Comparison of ENCODE assay signal across 16 cellular contexts in genomic region chr14:69118313-69118712, GRCh38. TPM values are rescaled to one million over a fixed set of nuclear protein-coding genes. Genes with fewer than 3 reads are reported as not detected.
DNase-seq lines count a peak whose midpoint lies in the region; ATAC-seq, FAIRE-seq and TF ChIP-seq lines count a peak whose summit lies in the region.
"Had no signal": no experiment of that assay in that cellular context is flagged by ENCODE, and none has a peak within 500 bp of the region (broad histone marks: within the 10 kb centered on the region; RNA-seq: fewer than 3 reads in every experiment).

No MANE protein-coding gene starts in this region.

- no peak overlapping the region for H2AFZ ChIP-seq in K562 (ENCODE audit: low read depth, low read length)

- H3K9ac ChIP-seq in K562 (ENCODE audit: insufficient read depth in 1 of 2, low read depth in 2 of 2, low read length in 2 of 2), result no peak overlapping the region

- H3K79me2 ChIP-seq in K562 (ENCODE audit: control insufficient read depth, insufficient read depth, low read length), result no peaks in the 10 kb centered on the region

- TF ChIP-seq POLR2A in K562 (conservative IDR thresholded peaks at IDR 0.05) (no peak), gastrocnemius medialis (IDR thresholded peaks at IDR 0.05) (no peak)

- no peaks in the 10 kb centered on the region for H3K9me3 ChIP-seq in K562 (replicated peaks; ENCODE audit: control insufficient read depth, insufficient read depth, low read depth, low read length)
- no peaks in the 10 kb centered on the region for H3K9me3 ChIP-seq in gastrocnemius medialis

- H3K36me3 Mint-ChIP-seq in activated T-cell treated with anti-CD3 and anti-CD28 coated beads, Interleukin-2, amount 50 U/mL, for 24 hours (ENCODE audit: low read depth), result peaks cover 89% of the 10 kb centered on the region
- H3K36me3 Mint-ChIP-seq in activated T-cell treated with anti-CD3 and anti-CD28 coated beads, Interleukin-2, amount 50 U/mL, for 4 hours (ENCODE audit: insufficient read depth), result peaks cover 47% of the 10 kb centered on the region
- H3K36me3 Mint-ChIP-seq in stimulated activated naive CD8-positive, alpha-beta T cell treated with anti-CD3 and anti-CD28 coated beads, Interleukin-15, Interleukin-2, amounts not matched to agents 100 ng/mL and 50 ng/mL, for 24 hours (ENCODE audit: low read depth), result peaks cover 66% of the 10 kb centered on the region

- no peak overlapping the region for H3K4me2 ChIP-seq in K562 (ENCODE audit: insufficient read depth, low read length)

- no peak for DNase-seq in activated T-cell treated with anti-CD3 and anti-CD28 coated beads, Interleukin-2, amount 50 U/mL, for 24 hours
- no peak for DNase-seq in activated T-cell treated with anti-CD3 and anti-CD28 coated beads, Interleukin-2, amount 50 U/mL, for 4 hours
- no peak for DNase-seq in stimulated activated naive CD8-positive, alpha-beta T cell treated with anti-CD3 and anti-CD28 coated beads, Interleukin-15, amount 100 ng/mL, for 72 hours
- no peak for DNase-seq in K562 (ENCODE audit: extremely low read depth in 1 of 4, low spot score in 3 of 4)
- DNase-seq in gastrocnemius medialis, result no peak
- DNase-seq in brain microvascular endothelial cell, result no peak
- DNase-seq: DMS79 treated with DMSO at 0.1 percent for 48 hours, GOT3, KG1, MV-4-11, NCI-H1694 treated with DMSO at 0.1 percent for 48 hours had no signal

- H3K9me3 Mint-ChIP-seq in activated T-cell treated with anti-CD3 and anti-CD28 coated beads, Interleukin-2, amount 50 U/mL, for 24 hours, result no peaks in the 10 kb centered on the region
- H3K9me3 Mint-ChIP-seq in activated T-cell treated with anti-CD3 and anti-CD28 coated beads, Interleukin-2, amount 50 U/mL, for 4 hours, result no peaks in the 10 kb centered on the region
- no peaks in the 10 kb centered on the region for H3K9me3 Mint-ChIP-seq in stimulated activated naive CD8-positive, alpha-beta T cell treated with anti-CD3 and anti-CD28 coated beads, Interleukin-15, Interleukin-2, amounts not matched to agents 100 ng/mL and 50 ng/mL, for 24 hours
- no peaks in the 10 kb centered on the region for H3K9me3 Mint-ChIP-seq in stimulated activated naive CD8-positive, alpha-beta T cell treated with anti-CD3 and anti-CD28 coated beads, Interleukin-15, amount 100 ng/mL, for 72 hours

- in situ Hi-C loops in K562 (cut with MboI) (no loop called here), gastrocnemius medialis (cut with MboI; ENCODE audit: low sequenced_read_pairs in 4 of 4) (no loop called here), brain microvascular endothelial cell (cut with HindIII; ENCODE audit: low pct_ligation_motif_present, low sequenced_read_pairs) (no loop called here)

- intact Hi-C loops in K562 (cut with micrococcal nuclease), result no loop called here
- intact Hi-C loops in gastrocnemius medialis (cut with DNase I; ENCODE audit: low total_unique reads), result no loop called here

- 100% methylated on average over 1 of the region's 1 CpG for WGBS in K562 (ENCODE audit: insufficient coverage, low coverage, missing lambda C conversion rate)

- FAIRE-seq in K562 (lab: Jason Lieb, UNC), result no peak
- FAIRE-seq: RCC 7860 had no signal

- peaks cover 46% of the 10 kb centered on the region; the same call in 2 of the 3 replicates for H3K36me3 ChIP-seq in K562 (ENCODE audit: control insufficient read depth, insufficient read depth, low read length)
- H3K36me3 ChIP-seq in gastrocnemius medialis, result peaks cover 0 to 42% of the 10 kb centered on the region in 2 donors
- peaks cover 22% of the 10 kb centered on the region for H3K36me3 ChIP-seq in brain microvascular endothelial cell (replicated peaks)

- H3K4me1 ChIP-seq in K562 (replicated peaks in 1 of 2; ENCODE audit: control insufficient read depth in 2 of 2, insufficient read depth in 2 of 2, low read length in 2 of 2) (no peaks in the 10 kb centered on the region), gastrocnemius medialis (peaks cover 0 to 6% of the 10 kb centered on the region in 2 donors)

- BruUV-seq in K562 (replicated peaks; lab: Mats Ljungman, UMichigan), result no TSS peak

- no peaks in the 10 kb centered on the region for H3K9me1 ChIP-seq in K562 (ENCODE audit: control insufficient read depth, insufficient read depth, low read length)

- peaks cover 47% of the 10 kb centered on the region for H3K4me1 Mint-ChIP-seq in activated T-cell treated with anti-CD3 and anti-CD28 coated beads, Interleukin-2, amount 50 U/mL, for 24 hours (ENCODE audit: low read depth)
- H3K4me1 Mint-ChIP-seq in activated T-cell treated with anti-CD3 and anti-CD28 coated beads, Interleukin-2, amount 50 U/mL, for 4 hours (ENCODE audit: low read depth), result peaks cover 34% of the 10 kb centered on the region
- peaks cover 27% of the 10 kb centered on the region for H3K4me1 Mint-ChIP-seq in stimulated activated naive CD8-positive, alpha-beta T cell treated with anti-CD3 and anti-CD28 coated beads, Interleukin-15, Interleukin-2, amounts not matched to agents 100 ng/mL and 50 ng/mL, for 24 hours (ENCODE audit: low read depth)
- peaks cover 48% of the 10 kb centered on the region for H3K4me1 Mint-ChIP-seq in stimulated activated naive CD8-positive, alpha-beta T cell treated with anti-CD3 and anti-CD28 coated beads, Interleukin-15, amount 100 ng/mL, for 72 hours

- CTCF ChIA-PET in K562 (lab: Yijun Ruan, JAX; ENCODE audit: low intra/inter-chr PET ratio), result no interaction called here

- no peaks in the 10 kb centered on the region for H3K27me3 ChIP-seq in K562 (ENCODE audit: control insufficient read depth in 2 of 2, insufficient read depth in 2 of 2, low read length in 2 of 2)
- H3K27me3 ChIP-seq in gastrocnemius medialis, result no peaks in the 10 kb centered on the region
- H3K27me3 ChIP-seq in brain microvascular endothelial cell (replicated peaks), result no peaks in the 10 kb centered on the region

- H3K4me3 ChIP-seq in K562 (no peak overlapping the region), gastrocnemius medialis (no peak overlapping the region), brain microvascular endothelial cell (ENCODE audit: low read depth, low read length) (no peak overlapping the region)

- no peak for ATAC-seq in activated T-cell treated with anti-CD3 and anti-CD28 coated beads, Interleukin-2, amount 50 U/mL, for 4 hours
- ATAC-seq in stimulated activated naive CD8-positive, alpha-beta T cell treated with anti-CD3 and anti-CD28 coated beads, Interleukin-15, amount 100 ng/mL, for 72 hours, result no peak
- no peak for ATAC-seq in K562
- ATAC-seq in gastrocnemius medialis, result no peak
- ATAC-seq in HG02763 (IDR thresholded peaks at IDR 0.05; ENCODE audit: unreplicated experiment), result no peak
- ATAC-seq: HCT116, Right ventricle myocardium inferior had no signal

- H3K4me3 Mint-ChIP-seq in activated T-cell treated with anti-CD3 and anti-CD28 coated beads, Interleukin-2, amount 50 U/mL, for 24 hours, result no peak overlapping the region
- no peak overlapping the region for H3K4me3 Mint-ChIP-seq in activated T-cell treated with anti-CD3 and anti-CD28 coated beads, Interleukin-2, amount 50 U/mL, for 4 hours
- H3K4me3 Mint-ChIP-seq in stimulated activated naive CD8-positive, alpha-beta T cell treated with anti-CD3 and anti-CD28 coated beads, Interleukin-15, Interleukin-2, amounts not matched to agents 100 ng/mL and 50 ng/mL, for 24 hours, result no peak overlapping the region
- H3K4me3 Mint-ChIP-seq in stimulated activated naive CD8-positive, alpha-beta T cell treated with anti-CD3 and anti-CD28 coated beads, Interleukin-15, amount 100 ng/mL, for 72 hours, result no peak overlapping the region

- TF ChIP-seq RAD21 in K562 (CRISPR knock-in tag; conservative IDR thresholded peaks at IDR 0.05 in 1 of 2, IDR thresholded peaks at IDR 0.05 in 1 of 2), result no peak

- POLR2A ChIA-PET in K562 (lab: Yijun Ruan, JAX), result interaction anchor here (0.5 kb wide), 1 partner anchor 147 kb away, joined by 3 read pairs; no protein-coding TSS in a partner anchor

- no peaks in the 10 kb centered on the region for H3K27me3 Mint-ChIP-seq in activated T-cell treated with anti-CD3 and anti-CD28 coated beads, Interleukin-2, amount 50 U/mL, for 24 hours
- no peaks in the 10 kb centered on the region for H3K27me3 Mint-ChIP-seq in activated T-cell treated with anti-CD3 and anti-CD28 coated beads, Interleukin-2, amount 50 U/mL, for 4 hours (ENCODE audit: low read depth)
- no peaks in the 10 kb centered on the region for H3K27me3 Mint-ChIP-seq in stimulated activated naive CD8-positive, alpha-beta T cell treated with anti-CD3 and anti-CD28 coated beads, Interleukin-15, Interleukin-2, amounts not matched to agents 100 ng/mL and 50 ng/mL, for 24 hours
- H3K27me3 Mint-ChIP-seq in stimulated activated naive CD8-positive, alpha-beta T cell treated with anti-CD3 and anti-CD28 coated beads, Interleukin-15, amount 100 ng/mL, for 72 hours, result no peaks in the 10 kb centered on the region

- peak overlapping the region; percentile 44 for H3K27ac Mint-ChIP-seq in activated T-cell treated with anti-CD3 and anti-CD28 coated beads, Interleukin-2, amount 50 U/mL, for 24 hours
- peak overlapping the region; percentile 28 for H3K27ac Mint-ChIP-seq in stimulated activated naive CD8-positive, alpha-beta T cell treated with anti-CD3 and anti-CD28 coated beads, Interleukin-15, Interleukin-2, amounts not matched to agents 100 ng/mL and 50 ng/mL, for 24 hours
- no peak overlapping the region for H3K27ac Mint-ChIP-seq in stimulated activated naive CD8-positive, alpha-beta T cell treated with anti-CD3 and anti-CD28 coated beads, Interleukin-15, amount 100 ng/mL, for 72 hours

- no peak for TF ChIP-seq EP300 in K562 (IDR thresholded peaks at IDR 0.05; ENCODE audit: low read length)

- H3K27ac ChIP-seq in K562 (ENCODE audit: extremely low read depth, low read depth, low read length), result no peak overlapping the region
- no peak overlapping the region for H3K27ac ChIP-seq in gastrocnemius medialis
- H3K27ac ChIP-seq in brain microvascular endothelial cell, result no peak overlapping the region

- no peaks in the 10 kb centered on the region for H4K20me1 ChIP-seq in K562 (replicated peaks; ENCODE audit: control insufficient read depth, insufficient read depth, low read length)

- no peak for TF ChIP-seq CTCF in K562 (IDR thresholded peaks at IDR 0.05 in 2 of 3, conservative IDR thresholded peaks at IDR 0.05 in 1 of 3; ENCODE audit: insufficient read depth in 2 of 3, low read depth in 1 of 3, low read length in 3 of 3)
- TF ChIP-seq CTCF in gastrocnemius medialis (IDR thresholded peaks at IDR 0.05 in 4 of 5, conservative IDR thresholded peaks at IDR 0.05 in 1 of 5), result no peak
- no peak for TF ChIP-seq CTCF in brain microvascular endothelial cell (IDR thresholded peaks at IDR 0.05; ENCODE audit: low read depth, low read length, missing control alignments)

RNA-seq across cellular contexts. Expression of gene DCAF5, which starts 34.6 kb away (rescaled TPM):
- 10 to 100 TPM; 25.1 to 33.6 (median 28.0) TPM for total RNA-seq in activated T-cell treated with anti-CD3 and anti-CD28 coated beads, Interleukin-2, amount 50 U/mL, for 4 hours
- 22.5 and 34.2 TPM in 2 replicates for total RNA-seq in K562 (2011; cell fraction: chromatin; rRNA removed; ENCODE audit: low replicate concordance)
- total RNA-seq in K562 (2011; cell fraction: nucleolus; rRNA removed), result 17.0 and 18.6 TPM in 2 replicates
- 21.1 and 24.9 TPM in 2 replicates for total RNA-seq in K562 (2011; cell fraction: nucleoplasm; rRNA removed)
- total RNA-seq in K562 (2014; rRNA removed) (7.5 and 8.1 TPM in 2 replicates), K562 (2014; rRNA removed; fragmentation: Illumina TruSeq; extraction: Trizol) (11.3 and 12.7 TPM in 2 replicates), K562 (2015; rRNA removed; fragmentation: Illumina TruSeq; extraction: Trizol) (12.5 and 13.2 TPM in 2 replicates), K562 (2021) (16.9 and 20.2 TPM in 2 replicates), gastrocnemius medialis (10 to 100 TPM; 45.9 to 96.6 (median 66.8) TPM)
- polyA plus RNA-seq in K562 (2011; rRNA removed) (24.1 and 26.3 TPM in 2 replicates), K562 (2014; fragmentation: Illumina TruSeq; extraction: Trizol) (21.8 and 23.6 TPM in 2 replicates), K562 (2014; fragmentation: Nextera tagmentation; extraction: Ambion mirVana) (1 to 10 TPM; 5.6 to 9.1 TPM), K562 (2014; rRNA removed) (13.7 and 15.1 TPM in 2 replicates)
- polyA plus RNA-seq in K562 (2011; cell fraction: cytosol; rRNA removed), result 27.4 and 30.1 TPM in 2 replicates
- polyA plus RNA-seq in K562 (2011; cell fraction: nucleus; rRNA removed), result 73.7 and 97.8 TPM in 2 replicates
- 14.2 and 21.5 TPM in 2 replicates for polyA plus RNA-seq in K562 (2012)
- polyA minus RNA-seq in K562 (2011; rRNA and poly(A)+ RNA removed), result 15.9 and 19.1 TPM in 2 replicates
- 9.4 and 10.4 TPM in 2 replicates for polyA minus RNA-seq in K562 (2011; cell fraction: cytosol; rRNA and poly(A)+ RNA removed)
- polyA minus RNA-seq in K562 (2011; cell fraction: nucleus; rRNA and poly(A)+ RNA removed), result 18.0 and 25.4 TPM in 2 replicates

Comparison
In these comparisons a context has a peak if more than half of its experiments do, and no peak if none do; other contexts are left out.
1. H3K27ac Mint-ChIP-seq: peak in activated T-cell treated with anti-CD3 and anti-CD28 coated beads, Interleukin-2, amount 50 U/mL, for 24 hours (single experiment) and stimulated activated naive CD8-positive, alpha-beta T cell treated with anti-CD3 and anti-CD28 coated beads, Interleukin-15, Interleukin-2, amounts not matched to agents 100 ng/mL and 50 ng/mL, for 24 hours (single experiment); none in stimulated activated naive CD8-positive, alpha-beta T cell treated with anti-CD3 and anti-CD28 coated beads, Interleukin-15, amount 100 ng/mL, for 72 hours (0 of 2).